In genomic region chr15:71473751-71474150, GRCh38 we compare ENCODE assay signal across 18 cellular contexts.
DNase-seq lines count a peak whose midpoint lies in the region; ATAC-seq and TF ChIP-seq lines count a peak whose summit lies in the region.
"Had no signal": no experiment of that assay in that cellular context is flagged by ENCODE, and none has a peak within 500 bp of the region (broad histone marks: within the 10 kb centered on the region; RNA-seq: fewer than 3 reads in every experiment).

No MANE protein-coding gene starts in this region.

- intact Hi-C loops in PC-9 (cut with micrococcal nuclease; ENCODE audit: unreplicated experiment) (no loop called here), left cardiac atrium (cut with DNase I) (no loop called here)

- no peaks in the 10 kb centered on the region for H3K4me1 ChIP-seq in HEK293 (ENCODE audit: control insufficient read depth, insufficient read depth, low read length)
- peaks cover 3 to 9% of the 10 kb centered on the region in 2 experiments for H3K4me1 ChIP-seq in trophoblast cell (ENCODE audit: control insufficient read depth in 1 of 2, insufficient read depth in 2 of 2, low read length in 2 of 2)
- H3K4me1 ChIP-seq in PC-9 (replicated peaks; ENCODE audit: insufficient read depth), result peaks cover 19% of the 10 kb centered on the region
- H3K4me1 ChIP-seq: BE2C, BLaER1 had no signal

- no peaks in the 10 kb centered on the region for H4K20me1 ChIP-seq in PC-9 (ENCODE audit: insufficient read depth)
- H4K20me1 ChIP-seq: BLaER1 had no signal

- TF ChIP-seq CTCF in HEK293 (tag by site-specific recombination; IDR thresholded peaks at IDR 0.05) (no peak), WERI-Rb-1 (IDR thresholded peaks at IDR 0.05; ENCODE audit: low read depth, low read length) (no peak), PC-9 (conservative IDR thresholded peaks at IDR 0.05) (no peak)

- no peak overlapping the region for H4K12ac ChIP-seq in trophoblast cell (ENCODE audit: low read depth, low read length)

- H3K36me3 ChIP-seq in HEK293 (ENCODE audit: control insufficient read depth in 2 of 2, insufficient read depth in 1 of 2, low read length in 2 of 2) (no peaks in the 10 kb centered on the region), WERI-Rb-1 (no peaks in the 10 kb centered on the region), trophoblast cell (ENCODE audit: control insufficient read depth in 1 of 2, insufficient read depth in 2 of 2, low read length in 2 of 2) (no peaks in the 10 kb centered on the region), PC-9 (ENCODE audit: low read depth) (no peaks in the 10 kb centered on the region)
- H3K36me3 ChIP-seq: BE2C, BLaER1 had no signal

- H3K27me3 ChIP-seq in WERI-Rb-1 (ENCODE audit: insufficient read depth, low read depth, severe bottlenecking) (no peaks in the 10 kb centered on the region), trophoblast cell (ENCODE audit: insufficient read depth, low read length) (no peaks in the 10 kb centered on the region), PC-9 (ENCODE audit: insufficient read depth, low read depth) (no peaks in the 10 kb centered on the region)
- H3K27me3 ChIP-seq: BE2C, BLaER1 had no signal

- BruUV-seq in PC-9 (replicated peaks; lab: Mats Ljungman, UMichigan), result no TSS peak

- no peaks in the 10 kb centered on the region for H3K9me2 ChIP-seq in PC-9 (ENCODE audit: insufficient read depth)

- H3K9ac ChIP-seq in trophoblast cell (ENCODE audit: low read length), result no peak overlapping the region
- H3K9ac ChIP-seq: BLaER1 had no signal

- DNase-seq in WERI-Rb-1 (no peak), trophoblast cell (peak; percentile 69 to 74), PC-9 (no peak), left cardiac atrium (no peak)
- DNase-seq: ACHN; BE2C; C1 segment of cervical spinal cord; CD4-positive, alpha-beta memory T cell; CD4-positive, CD25-positive, alpha-beta regulatory T cell; CD8-positive, alpha-beta memory T cell; COR-L47; DMS 273 treated with DMSO at 0.1 percent for 48 hours; DMS79 treated with DMSO at 0.1 percent for 48 hours; GF-D8 had no signal

- H3K23ac ChIP-seq in trophoblast cell (ENCODE audit: low read length), result no peak overlapping the region

- no CpG with 5 or more reads among the region's 3 CpGs for WGBS in trophoblast cell (ENCODE audit: extremely low coverage, insufficient coverage, insufficient read length)

- CTCF ChIA-PET in HEK293 (lab: Yijun Ruan, JAX), result no interaction called here
- CTCF ChIA-PET in PC-9 (lab: Charles Lee), result no interaction called here

- no peak overlapping the region for H3K4ac ChIP-seq in trophoblast cell (ENCODE audit: low read depth, low read length)

- H3K79me1 ChIP-seq in trophoblast cell (ENCODE audit: low read length), result no peaks in the 10 kb centered on the region

- no peak overlapping the region for H2BK12ac ChIP-seq in trophoblast cell (ENCODE audit: low read length)

- H2AK5ac ChIP-seq in trophoblast cell (ENCODE audit: low read length), result no peak overlapping the region

- no peak for ATAC-seq in left cardiac atrium
- ATAC-seq: A549 had no signal

- H2BK5ac ChIP-seq in trophoblast cell (ENCODE audit: low read depth, low read length, poor library complexity), result no peak overlapping the region

- H3K4me3 ChIP-seq in HEK293 (ENCODE audit: low read depth, low read length) (no peak overlapping the region), WERI-Rb-1 (ENCODE audit: low read depth, low read length) (no peak overlapping the region), trophoblast cell (ENCODE audit: low read depth, low read length) (no peak overlapping the region), PC-9 (no peak overlapping the region)
- H3K4me3 ChIP-seq: A549, BLaER1 had no signal

- no peak overlapping the region for H4K8ac ChIP-seq in trophoblast cell (ENCODE audit: low read depth, low read length)

- H2AFZ ChIP-seq in trophoblast cell (ENCODE audit: insufficient read depth, low read length, poor library complexity) (no peak overlapping the region), PC-9 (no peak overlapping the region)

- H3K79me2 ChIP-seq in trophoblast cell (ENCODE audit: control insufficient read depth, insufficient read depth, low read length, poor library complexity) (peaks cover 1% of the 10 kb centered on the region), PC-9 (ENCODE audit: low read depth) (no peaks in the 10 kb centered on the region)

- H3K14ac ChIP-seq in trophoblast cell (ENCODE audit: low read length), result no peak overlapping the region

- no peak overlapping the region for H4K91ac ChIP-seq in trophoblast cell (ENCODE audit: low read depth, low read length)

- H3K4me2 ChIP-seq in trophoblast cell (ENCODE audit: low read length) (no peak overlapping the region), PC-9 (no peak overlapping the region)
- H3K4me2 ChIP-seq: A549, BLaER1 had no signal

- no peak overlapping the region for H3K18ac ChIP-seq in trophoblast cell (ENCODE audit: low read length)

- POLR2A ChIA-PET in HEK293 (lab: Yijun Ruan, JAX), result no interaction called here
- POLR2A ChIA-PET in PC-9 (lab: Charles Lee; ENCODE audit: unreplicated experiment), result no interaction called here

- no peaks in the 10 kb centered on the region for H3K9me3 ChIP-seq in HEK293 (ENCODE audit: control insufficient read depth, insufficient read depth, low read depth, low read length)
- H3K9me3 ChIP-seq in WERI-Rb-1 (ENCODE audit: severe bottlenecking), result peaks cover under 1% of the 10 kb centered on the region
- H3K9me3 ChIP-seq in trophoblast cell (ENCODE audit: insufficient read depth, low read depth, low read length), result no peaks in the 10 kb centered on the region
- H3K9me3 ChIP-seq in PC-9 (ENCODE audit: insufficient read depth, low read depth), result no peaks in the 10 kb centered on the region
- H3K9me3 ChIP-seq: A549, BE2C, BLaER1 had no signal

- H3K27ac ChIP-seq in HEK293 (ENCODE audit: extremely low read depth, low read depth, low read length), result no peak overlapping the region
- peak overlapping the region; percentile 83 for H3K27ac ChIP-seq in WERI-Rb-1
- no peak overlapping the region for H3K27ac ChIP-seq in trophoblast cell (ENCODE audit: low read depth, low read length)
- no peak overlapping the region for H3K27ac ChIP-seq in PC-9
- H3K27ac ChIP-seq: 22Rv1, A549, BLaER1 had no signal

- H3F3A ChIP-seq in PC-9 (ENCODE audit: insufficient read depth, low read depth), result peaks cover 6% of the 10 kb centered on the region

- H2BK120ac ChIP-seq in trophoblast cell (ENCODE audit: insufficient read depth, low read length, poor library complexity), result no peak overlapping the region

TF ChIP-seq in HEK293, 187 proteins besides CTCF, POLR2A, EP300 and RAD21:
- TF ChIP-seq INSM2 (tag by site-specific recombination; IDR thresholded peaks at IDR 0.05), result no peak
- TF ChIP-seq, protein P1, sequence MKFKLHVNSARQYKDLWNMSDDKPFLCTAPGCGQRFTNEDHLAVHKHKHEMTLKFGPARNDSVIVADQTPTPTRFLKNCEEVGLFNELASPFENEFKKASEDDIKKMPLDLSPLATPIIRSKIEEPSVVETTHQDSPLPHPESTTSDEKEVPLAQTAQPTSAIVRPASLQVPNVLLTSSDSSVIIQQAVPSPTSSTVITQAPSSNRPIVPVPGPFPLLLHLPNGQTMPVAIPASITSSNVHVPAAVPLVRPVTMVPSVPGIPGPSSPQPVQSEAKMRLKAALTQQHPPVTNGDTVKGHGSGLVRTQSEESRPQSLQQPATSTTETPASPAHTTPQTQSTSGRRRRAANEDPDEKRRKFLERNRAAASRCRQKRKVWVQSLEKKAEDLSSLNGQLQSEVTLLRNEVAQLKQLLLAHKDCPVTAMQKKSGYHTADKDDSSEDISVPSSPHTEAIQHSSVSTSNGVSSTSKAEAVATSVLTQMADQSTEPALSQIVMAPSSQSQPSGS (tag by site-specific recombination; IDR thresholded peaks at IDR 0.05; ENCODE audit: low read depth), result 0 out of 2 replicates have a peak, but pooled peaks have one; percentile 5

Comparison
In these comparisons a context has a peak if more than half of its experiments do, and no peak if none do; other contexts are left out.
1. DNase-seq: peak in trophoblast cell (2 of 2); none in WERI-Rb-1 (single experiment), PC-9 (0 of 2) and left cardiac atrium (single experiment).